27 cellular contexts compared by ENCODE assay signal in genomic region chr16:85337910-85338637, GRCh38.
"Had no signal": no experiment of that assay in that cellular context is flagged by ENCODE, and none has a peak within 500 bp of the region (broad histone marks: within the 10 kb centered on the region; RNA-seq: fewer than 3 reads in every experiment).

No MANE protein-coding gene starts in this region.

- H3K27me3 ChIP-seq: ovary, right atrium auricular region, sigmoid colon, suprapubic skin, upper lobe of left lung, vagina had no signal

- DNase-seq: hippocampal formation; kidney; left colon; left lung; lower lobe of right lung; mammary epithelial cell; mesenchymal stem cell; naive B cell; natural killer cell; occipital lobe; ovary; sigmoid colon; small intestine; spleen; stimulated activated CD4-positive, alpha-beta T cell treated with anti-CD3 and anti-CD28 coated beads, Interleukin-4, amount 100 ng/mL, for 24 hours; stimulated activated naive CD4-positive, alpha-beta T cell; tibial artery had no signal

- H3K36me3 ChIP-seq: left lung, lower lobe of right lung, neutrophil, ovary, right atrium auricular region, sigmoid colon, spleen, suprapubic skin, thoracic aorta, tibial artery, upper lobe of left lung, vagina had no signal

- H3K27ac ChIP-seq: left lung, lower lobe of right lung, neutrophil, ovary, right atrium auricular region, sigmoid colon, spleen, suprapubic skin, thoracic aorta, tibial artery, upper lobe of left lung, vagina had no signal

- H3K27ac Mint-ChIP-seq: mesothelial cell of epicardium; natural killer cell; progenitor cell of endocrine pancreas; stimulated activated effector memory CD8-positive, alpha-beta T cell treated with anti-CD3 and anti-CD28 coated beads, Interleukin-12 subunit alpha, Interleukin-12 subunit beta, amount 100 ng/mL, for 72 hours; stimulated activated naive CD8-positive, alpha-beta T cell treated with anti-CD3 and anti-CD28 coated beads, Interleukin-15, Interleukin-2, amounts not matched to agents 100 ng/mL and 50 ng/mL, for 24 hours had no signal

- ATAC-seq: left colon; left lung; lower lobe of right lung; natural killer cell; stimulated activated effector memory CD8-positive, alpha-beta T cell treated with anti-CD3 and anti-CD28 coated beads, Interleukin-12 subunit alpha, Interleukin-12 subunit beta, amount 100 ng/mL, for 72 hours had no signal

- H3K4me1 ChIP-seq: sigmoid colon, tibial artery, vagina had no signal

- H3K9me3 ChIP-seq: left lung, lower lobe of right lung, neutrophil, ovary, right atrium auricular region, sigmoid colon, spleen, suprapubic skin, thoracic aorta, tibial artery, upper lobe of left lung, vagina had no signal

- H3K36me3 Mint-ChIP-seq: mesothelial cell of epicardium; naive B cell; natural killer cell; stimulated activated effector memory CD8-positive, alpha-beta T cell treated with anti-CD3 and anti-CD28 coated beads, Interleukin-12 subunit alpha, Interleukin-12 subunit beta, amount 100 ng/mL, for 72 hours had no signal

- H3K4me3 ChIP-seq: left lung, lower lobe of right lung, ovary, right atrium auricular region, sigmoid colon, spleen, suprapubic skin, thoracic aorta, tibial artery, upper lobe of left lung, vagina had no signal

- H3K9me3 Mint-ChIP-seq: mesothelial cell of epicardium; naive B cell; natural killer cell; stimulated activated effector memory CD8-positive, alpha-beta T cell treated with anti-CD3 and anti-CD28 coated beads, Interleukin-12 subunit alpha, Interleukin-12 subunit beta, amount 100 ng/mL, for 72 hours; stimulated activated naive CD8-positive, alpha-beta T cell treated with anti-CD3 and anti-CD28 coated beads, Interleukin-15, Interleukin-2, amounts not matched to agents 100 ng/mL and 50 ng/mL, for 24 hours had no signal

- FAIRE-seq: kidney, small intestine had no signal

- H3K4me3 Mint-ChIP-seq: mesothelial cell of epicardium; natural killer cell; stimulated activated effector memory CD8-positive, alpha-beta T cell treated with anti-CD3 and anti-CD28 coated beads, Interleukin-12 subunit alpha, Interleukin-12 subunit beta, amount 100 ng/mL, for 72 hours; stimulated activated naive CD8-positive, alpha-beta T cell treated with anti-CD3 and anti-CD28 coated beads, Interleukin-15, Interleukin-2, amounts not matched to agents 100 ng/mL and 50 ng/mL, for 24 hours had no signal
